Comparison of ENCODE assay signal across 17 cellular contexts in the genomic region with DNA sequence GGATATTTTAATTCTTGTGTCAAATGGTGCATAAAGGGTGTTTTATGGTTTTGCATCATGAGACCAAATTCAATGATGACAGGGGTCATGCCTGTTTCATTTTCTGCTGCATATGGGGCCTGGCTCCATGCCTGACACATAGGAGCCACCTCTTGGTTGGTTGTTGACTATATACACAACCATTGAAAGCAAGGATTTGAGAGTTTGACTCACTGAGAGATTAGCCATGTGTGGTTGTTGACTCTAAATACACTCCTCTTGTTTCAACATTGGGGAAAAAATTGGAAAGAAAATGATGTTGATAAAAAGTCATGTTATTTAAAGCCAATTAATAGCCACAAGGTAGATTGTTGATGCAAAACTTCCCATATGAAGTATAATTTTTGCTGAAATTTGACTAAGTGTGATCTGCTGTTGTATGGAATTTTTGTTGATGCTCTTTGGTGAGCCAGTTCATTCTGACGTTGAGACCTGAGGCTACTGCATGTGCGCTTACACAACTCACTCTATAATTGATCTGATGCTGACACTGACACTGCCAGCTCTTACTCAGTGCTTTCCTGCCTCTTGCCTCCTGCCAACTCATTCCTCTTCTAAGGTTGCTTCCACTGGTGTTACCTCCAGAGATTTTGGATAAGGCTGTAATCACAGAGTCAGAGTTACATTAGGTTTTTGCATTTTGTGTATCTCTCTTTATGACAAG.
DNase-seq lines count a peak whose midpoint lies in the region; ATAC-seq and TF ChIP-seq lines count a peak whose summit lies in the region.
"Had no signal": no experiment of that assay in that cellular context is flagged by ENCODE, and none has a peak within 500 bp of the region (broad histone marks: within the 10 kb centered on the region; RNA-seq: fewer than 3 reads in every experiment).

No MANE protein-coding gene starts in this region.

- no TSS peak for BruUV-seq in PC-3 (replicated peaks; lab: Mats Ljungman, UMichigan)

- H2AFZ ChIP-seq in PC-3 (ENCODE audit: low read length), result no peak overlapping the region
- no peak overlapping the region for H2AFZ ChIP-seq in fibroblast of lung (ENCODE audit: low read length)

- POLR2A ChIA-PET in PC-3 (lab: Charles Lee; ENCODE audit: unreplicated experiment), result no interaction called here

- CTCF ChIA-PET in PC-3 (lab: Charles Lee), result no interaction called here

- ATAC-seq in PC-3 (no peak), GM21786 (IDR thresholded peaks at IDR 0.05; ENCODE audit: unreplicated experiment) (no peak)
- ATAC-seq: activated CD4-positive, alpha-beta T cell treated with anti-CD3 and anti-CD28 coated beads for 36 hours; K562 had no signal

- H3F3A ChIP-seq in PC-3 (ENCODE audit: low read length, unreplicated experiment), result no peaks in the 10 kb centered on the region

- peak overlapping the region; percentile 85 for H3K4me2 ChIP-seq in PC-3 (ENCODE audit: low read length)
- H3K4me2 ChIP-seq in fibroblast of lung (ENCODE audit: extremely low read depth, insufficient read depth, low read length), result peak overlapping the region; percentile 11
- H3K4me2 ChIP-seq in skeletal muscle satellite cell (ENCODE audit: low read length), result peak overlapping the region; percentile 42

- no peaks in the 10 kb centered on the region for H3K79me2 ChIP-seq in PC-3 (ENCODE audit: low read length)
- no peaks in the 10 kb centered on the region for H3K79me2 ChIP-seq in fibroblast of lung (ENCODE audit: control insufficient read depth, insufficient read depth, low read length)

- intact Hi-C loops in PC-3 (cut with micrococcal nuclease), result loop anchor here (5.0 kb wide), 1 partner anchor 43 kb away; no protein-coding TSS in a partner anchor

- no peaks in the 10 kb centered on the region for H3K9me3 ChIP-seq in PC-3 (ENCODE audit: low read length)
- H3K9me3 ChIP-seq in fibroblast of lung (ENCODE audit: control insufficient read depth, insufficient read depth, low read depth, low read length), result no peaks in the 10 kb centered on the region
- H3K9me3 ChIP-seq in skeletal muscle satellite cell (replicated peaks; ENCODE audit: low read length), result no peaks in the 10 kb centered on the region
- H3K9me3 ChIP-seq: heart right ventricle, thoracic aorta had no signal

- TF ChIP-seq CTCF in PC-3 (conservative IDR thresholded peaks at IDR 0.05; ENCODE audit: low read depth, low read length) (no peak), fibroblast of lung (conservative IDR thresholded peaks at IDR 0.05 in 1 of 2, IDR thresholded peaks at IDR 0.05 in 1 of 2; ENCODE audit: low read depth in 1 of 2, low read length in 2 of 2) (no peak)

- no peaks in the 10 kb centered on the region for H3K9me2 ChIP-seq in PC-3 (replicated peaks; ENCODE audit: low read length)

- H3K27ac ChIP-seq in PC-3 (ENCODE audit: low read length) (peak overlapping the region; percentile 100), fibroblast of lung (ENCODE audit: insufficient read depth, low read length) (peak overlapping the region; percentile 71)
- H3K27ac ChIP-seq: heart right ventricle, thoracic aorta had no signal

- H3K27me3 ChIP-seq in PC-3 (ENCODE audit: low read length) (no peaks in the 10 kb centered on the region), fibroblast of lung (ENCODE audit: control insufficient read depth, insufficient read depth, low read length) (no peaks in the 10 kb centered on the region), skeletal muscle satellite cell (ENCODE audit: control insufficient read depth, insufficient read depth, low read length) (no peaks in the 10 kb centered on the region)
- H3K27me3 ChIP-seq: heart right ventricle had no signal

- H3K4me1 ChIP-seq in PC-3 (ENCODE audit: insufficient read depth, low read length) (peaks cover 50% of the 10 kb centered on the region), fibroblast of lung (ENCODE audit: control insufficient read depth, extremely low read depth, insufficient read depth, low read length) (peaks cover 26% of the 10 kb centered on the region), skeletal muscle satellite cell (ENCODE audit: control insufficient read depth, insufficient read depth, low read length) (peaks cover 73% of the 10 kb centered on the region)

- DNase-seq in ELR (ENCODE audit: low read depth) (peak; percentile 63), PC-3 (peak; percentile 52), fibroblast of lung (ENCODE audit: low read depth in 2 of 2) (peak; percentile 82 to 92), NCI-H748 treated with DMSO at 0.1 percent for 48 hours (lab: John Stamatoyannopoulos, UW) (no peak), ecto neural progenitor cell (ENCODE audit: low spot score) (no peak), HK-2 (ENCODE audit: unreplicated experiment) (no peak)
- DNase-seq: activated CD4-positive, alpha-beta T cell treated with anti-CD3 and anti-CD28 coated beads for 36 hours; activated T-cell treated with anti-CD3 and anti-CD28 coated beads, Interleukin-2, amount 50 U/mL, for 48 hours; heart right ventricle; NCI-H2081 treated with DMSO at 0.1 percent for 48 hours; NK-92 treated with Interleukin-12 subunit alpha and Interleukin-12 subunit beta, amount 100 ng/mL, for 24 hours; small intestine; SW 1271 had no signal

- H3K9ac ChIP-seq in PC-3 (ENCODE audit: low read length) (peak overlapping the region; percentile 84), fibroblast of lung (ENCODE audit: insufficient read depth, low read length) (no peak overlapping the region), skeletal muscle satellite cell (ENCODE audit: low read depth, low read length) (peak overlapping the region; percentile 29)

- H3K36me3 ChIP-seq in PC-3 (ENCODE audit: low read depth, low read length), result no peaks in the 10 kb centered on the region
- H3K36me3 ChIP-seq in fibroblast of lung (ENCODE audit: control insufficient read depth, insufficient read depth, low read length), result no peaks in the 10 kb centered on the region
- H3K36me3 ChIP-seq in skeletal muscle satellite cell (ENCODE audit: insufficient read depth, low read length), result no peaks in the 10 kb centered on the region
- H3K36me3 ChIP-seq: heart right ventricle, thoracic aorta had no signal

- no peaks in the 10 kb centered on the region for H4K20me1 ChIP-seq in PC-3 (ENCODE audit: low read length)
- H4K20me1 ChIP-seq in fibroblast of lung (ENCODE audit: control insufficient read depth, extremely low read depth, insufficient read depth, low read length), result no peaks in the 10 kb centered on the region

- no peak overlapping the region for H3K4me3 ChIP-seq in PC-3 (ENCODE audit: low read length)
- no peak overlapping the region for H3K4me3 ChIP-seq in fibroblast of lung (replicated peaks in 1 of 4; ENCODE audit: control extremely low read depth in 1 of 4, insufficient read depth in 1 of 4, low read depth in 3 of 4, low read length in 4 of 4)
- no peak overlapping the region for H3K4me3 ChIP-seq in skeletal muscle satellite cell (ENCODE audit: low read length)
- H3K4me3 ChIP-seq: heart right ventricle, K562, thoracic aorta had no signal

Comparison
In these comparisons a context has a peak if more than half of its experiments do, and no peak if none do; other contexts are left out.
1. DNase-seq: peak in ELR (single experiment), PC-3 (single experiment) and fibroblast of lung (2 of 2); none in NCI-H748 treated with DMSO at 0.1 percent for 48 hours (single experiment), ecto neural progenitor cell (single experiment) and HK-2 (single experiment).
2. H3K4me2 ChIP-seq: peak in every context shown above with its lines; median percentile 85 in PC-3; 42 in skeletal muscle satellite cell; 11 in fibroblast of lung.